8 cellular contexts compared by ENCODE assay signal in genomic region chr3:46496745-46497555, GRCh38. TPM values are rescaled to one million over a fixed set of nuclear protein-coding genes. Genes with fewer than 3 reads are reported as not detected.
DNase-seq lines count a peak whose midpoint lies in the region; ATAC-seq and TF ChIP-seq lines count a peak whose summit lies in the region.

No MANE protein-coding gene starts in this region.

- H3K36me3 Mint-ChIP-seq in CD14-positive monocyte (no peaks in the 10 kb centered on the region), immature natural killer cell (no peaks in the 10 kb centered on the region)
- no peaks in the 10 kb centered on the region for H3K36me3 Mint-ChIP-seq in activated CD8-positive, alpha-beta memory T cell treated with anti-CD3 and anti-CD28 coated beads, Interleukin-2, amount 10 ng/mL, durations not matched to agents 7 days and 5 days

- H3K27ac Mint-ChIP-seq in CD14-positive monocyte, result no peak overlapping the region
- no peak overlapping the region for H3K27ac Mint-ChIP-seq in activated CD8-positive, alpha-beta memory T cell treated with anti-CD3 and anti-CD28 coated beads, Interleukin-2, amount 10 ng/mL, durations not matched to agents 7 days and 5 days
- no peak overlapping the region for H3K27ac Mint-ChIP-seq in immature natural killer cell

- peaks cover 15% of the 10 kb centered on the region for H3K4me1 Mint-ChIP-seq in CD14-positive monocyte
- H3K4me1 Mint-ChIP-seq in activated CD8-positive, alpha-beta memory T cell treated with anti-CD3 and anti-CD28 coated beads, Interleukin-2, amount 10 ng/mL, durations not matched to agents 7 days and 5 days, result peaks cover 4% of the 10 kb centered on the region
- H3K4me1 Mint-ChIP-seq in immature natural killer cell, result no peaks in the 10 kb centered on the region

- no peak overlapping the region for H3K4me3 ChIP-seq in Jurkat, Clone E6-1 (ENCODE audit: low read length)

- H3K9me3 Mint-ChIP-seq in CD14-positive monocyte (peaks cover 0 to 7% (median 2%) of the 10 kb centered on the region in 7 donors), immature natural killer cell (no peaks in the 10 kb centered on the region)
- H3K9me3 Mint-ChIP-seq in activated CD8-positive, alpha-beta memory T cell treated with anti-CD3 and anti-CD28 coated beads, Interleukin-2, amount 10 ng/mL, durations not matched to agents 7 days and 5 days (ENCODE audit: low read depth), result no peaks in the 10 kb centered on the region

- TF ChIP-seq CTCF in CD14-positive monocyte (IDR thresholded peaks at IDR 0.05), result peak; percentile 20

- CTCF ChIA-PET in activated CD8-positive, alpha-beta memory T cell treated with anti-CD3 and anti-CD28 coated beads, Interleukin-2, amount 10 ng/mL, durations not matched to agents 7 days and 5 days (lab: Charles Lee), result interaction anchor here (0.8 to 5.0 kb wide), 14 partner anchors 8 to 133 kb away, joined by 3 to 61 read pairs (median 4); no protein-coding TSS in a partner anchor

- DNase-seq in CD14-positive monocyte (ENCODE audit: low spot score), result no peak
- peak; percentile 35 for DNase-seq in Jurkat, Clone E6-1 (ENCODE audit: low read depth, low spot score)
- DNase-seq in activated CD8-positive, alpha-beta memory T cell treated with anti-CD3 and anti-CD28 coated beads, Interleukin-2, amount 10 ng/mL, durations not matched to agents 7 days and 5 days, result peak; percentile 70
- DNase-seq in immature natural killer cell, result peak in 2 of 3 donors; percentile 9 to 14
- no peak for DNase-seq in NCI-H345 treated with DMSO at 0.1 percent for 48 hours (lab: John Stamatoyannopoulos, UW; ENCODE audit: unreplicated experiment)
- DNase-seq in Ammon's horn (ENCODE audit: low spot score), result no peak
- no peak for DNase-seq in NCI-H1694 treated with DMSO at 0.1 percent for 48 hours (lab: John Stamatoyannopoulos, UW)

- ATAC-seq in activated CD8-positive, alpha-beta memory T cell treated with anti-CD3 and anti-CD28 coated beads, Interleukin-2, amount 10 ng/mL, durations not matched to agents 7 days and 5 days, result peak; percentile 57
- no peak for ATAC-seq in GM21381 (IDR thresholded peaks at IDR 0.05; ENCODE audit: unreplicated experiment)

- intact Hi-C loops in CD14-positive monocyte (cut with micrococcal nuclease), result loop anchor here in 1 of 2 donors (10.0 kb wide), 1 partner anchor 58 kb away; no protein-coding TSS in a partner anchor

- H3K4me3 Mint-ChIP-seq in CD14-positive monocyte, result no peak overlapping the region
- H3K4me3 Mint-ChIP-seq in activated CD8-positive, alpha-beta memory T cell treated with anti-CD3 and anti-CD28 coated beads, Interleukin-2, amount 10 ng/mL, durations not matched to agents 7 days and 5 days, result no peak overlapping the region
- no peak overlapping the region for H3K4me3 Mint-ChIP-seq in immature natural killer cell

- peaks cover 0 to 2% (median 2%) of the 10 kb centered on the region in 3 donors for H3K27me3 Mint-ChIP-seq in CD14-positive monocyte (ENCODE audit: low read depth in 3 of 3)
- peaks cover 6% of the 10 kb centered on the region for H3K27me3 Mint-ChIP-seq in activated CD8-positive, alpha-beta memory T cell treated with anti-CD3 and anti-CD28 coated beads, Interleukin-2, amount 10 ng/mL, durations not matched to agents 7 days and 5 days
- H3K27me3 Mint-ChIP-seq in immature natural killer cell (ENCODE audit: low read depth in 3 of 3), result peaks cover 1 to 8% (median 2%) of the 10 kb centered on the region in 3 donors

RNA-seq across cellular contexts. Expression of gene RTP3, which starts 0.8 kb away (rescaled TPM):
- polyA plus RNA-seq in CD14-positive monocyte (not detected), immature natural killer cell (not detected)
- polyA plus RNA-seq in Jurkat, Clone E6-1 (2012; ENCODE audit: insufficient read depth, insufficient read length), result not detected
- not detected for total RNA-seq in activated CD8-positive, alpha-beta memory T cell treated with anti-CD3 and anti-CD28 coated beads, Interleukin-2, amount 10 ng/mL, durations not matched to agents 7 days and 5 days

RNA-seq across cellular contexts. Expression of gene LTF, which starts 32.2 kb away (rescaled TPM):
- not detected for polyA plus RNA-seq in CD14-positive monocyte
- not detected for polyA plus RNA-seq in Jurkat, Clone E6-1 (2012; ENCODE audit: insufficient read depth, insufficient read length)
- not detected for total RNA-seq in activated CD8-positive, alpha-beta memory T cell treated with anti-CD3 and anti-CD28 coated beads, Interleukin-2, amount 10 ng/mL, durations not matched to agents 7 days and 5 days
- not detected for polyA plus RNA-seq in immature natural killer cell

Comparison
In these comparisons a context has a peak if more than half of its experiments do, and no peak if none do; other contexts are left out.
1. DNase-seq: peak in Jurkat, Clone E6-1 (single experiment), activated CD8-positive, alpha-beta memory T cell treated with anti-CD3 and anti-CD28 coated beads, Interleukin-2, amount 10 ng/mL, durations not matched to agents 7 days and 5 days (single experiment) and immature natural killer cell (2 of 3); none in CD14-positive monocyte (single experiment), NCI-H345 treated with DMSO at 0.1 percent for 48 hours (single experiment), Ammon's horn (single experiment) and NCI-H1694 treated with DMSO at 0.1 percent for 48 hours (single experiment).